Comparison of ENCODE assay signal across 8 cellular contexts in the genomic region with DNA sequence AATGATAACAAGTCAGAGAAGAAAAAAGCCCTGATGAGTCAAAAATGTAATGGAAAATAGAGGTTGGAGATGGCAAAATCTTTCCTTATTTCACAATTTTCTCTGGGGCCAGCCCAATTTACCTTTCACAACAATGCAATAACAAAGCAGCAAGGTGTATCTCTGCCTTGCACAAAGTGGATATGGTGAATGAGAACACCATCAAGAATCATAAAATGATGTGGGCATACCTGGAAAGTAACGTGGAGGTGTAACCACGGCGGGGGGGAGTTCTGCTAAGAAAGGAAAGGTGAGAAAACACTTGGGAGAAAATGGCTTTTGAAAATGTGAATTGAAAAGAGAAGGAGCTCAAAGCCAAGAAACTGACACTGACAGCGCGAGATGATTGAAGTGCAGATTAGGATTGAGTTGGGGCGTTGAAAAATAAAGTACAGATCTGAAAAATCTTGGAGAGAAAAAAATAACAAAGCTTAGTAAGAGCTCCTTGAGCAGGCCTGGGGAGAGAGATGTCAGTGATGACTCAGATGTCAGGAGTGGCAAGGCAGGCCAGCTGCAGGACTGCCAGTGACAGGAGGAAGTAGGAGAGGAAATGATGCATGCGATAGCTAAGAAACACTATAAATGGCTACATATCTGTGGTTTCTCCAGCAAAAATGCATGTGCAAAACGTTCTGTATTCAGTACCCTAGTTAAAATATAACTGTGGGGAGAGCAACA. TPM values are rescaled to one million over a fixed set of nuclear protein-coding genes. Genes with fewer than 3 reads are reported as not detected.
DNase-seq lines count a peak whose midpoint lies in the region; ATAC-seq, FAIRE-seq and TF ChIP-seq lines count a peak whose summit lies in the region.

No MANE protein-coding gene starts in this region.

- no peak overlapping the region for H2AFZ ChIP-seq in GM12878 (ENCODE audit: control insufficient read depth, low read depth, low read length)

- SMC1A ChIA-PET in GM12878 (lab: Charles Lee; ENCODE audit: uncharacterized antibody, unreplicated experiment) = interaction anchor here (0.7 to 22.4 kb wide), 13 partner anchors 9 to 86 kb away, joined by 3 to 434 read pairs (median 5); a partner anchor contains a TSS

- POLR2A ChIA-PET in GM12878 (lab: Charles Lee) = interaction anchor here (0.7 to 8.6 kb wide), 10 partner anchors 9 to 194 kb away, joined by 3 to 85 read pairs (median 8); a partner anchor contains a TSS

- CTCF ChIA-PET in GM12878 (lab: Yijun Ruan, JAX) = interaction anchor here (0.9 to 4.1 kb wide), 8 partner anchors 12 to 86 kb away, joined by 3 to 36 read pairs (median 12); a partner anchor contains a TSS

- TF ChIP-seq RAD21 in GM12878 (IDR thresholded peaks at IDR 0.05; ENCODE audit: insufficient read depth, low read depth, low read length) = peak; percentile 16; the same call in 1 of the 2 replicates

- H3K79me2 ChIP-seq in GM12878 (ENCODE audit: control insufficient read depth, insufficient read depth, low read length) = peaks cover 88% of the 10 kb centered on the region

- DNase-seq in COLO668 (lab: John Stamatoyannopoulos, UW; ENCODE audit: unreplicated experiment) (peak; percentile 24), GM20000 (ENCODE audit: low spot score) (peak; percentile 76), HPDE6-E6E7 (ENCODE audit: extremely low spot score) (peak; percentile 96), T-helper 1 cell (peak; percentile 21 to 92 (median 48)), GM12878 (ENCODE audit: low read depth, low spot score) (peak; percentile 88), islet precursor cell (peak; percentile 92), NCI-H1436 (lab: John Stamatoyannopoulos, UW) (no peak)
- peak; percentile 77 for DNase-seq in stimulated activated CD4-positive, alpha-beta T cell treated with anti-CD3 and anti-CD28 coated beads, Interleukin-1b, Interleukin-23, amount 100 ng/mL, for 48 hours

- in situ Hi-C loops in GM12878 (cut with MboI) = no loop called here

- H3K27ac ChIP-seq in GM12878 (ENCODE audit: control insufficient read depth, insufficient read depth) = peak overlapping the region; percentile 93

- peak; percentile 97 for FAIRE-seq in GM12878 (lab: Jason Lieb, UNC)

- BruUV-seq in GM12878 (replicated peaks; lab: Mats Ljungman, UMichigan) = TSS peak; percentile 72

- peak overlapping the region; percentile 61 for H3K9ac ChIP-seq in GM12878 (ENCODE audit: control insufficient read depth, insufficient read depth, low read length)

- no peaks in the 10 kb centered on the region; the same call in 1 of the 3 replicates for H3K9me3 ChIP-seq in GM12878 (replicated peaks; ENCODE audit: control insufficient read depth, insufficient read depth, low read length)

- peak overlapping the region; percentile 30; the same call in 1 of the 2 replicates for H3K4me3 ChIP-seq in GM12878

- H3K36me3 ChIP-seq in GM12878 (ENCODE audit: control insufficient read depth in 2 of 2, insufficient read depth in 2 of 2, low read length in 1 of 2) = 0 out of 4 replicates have a peak, but pooled peaks cover 0 to 13% of the 10 kb centered on the region in 2 experiments

- no peaks in the 10 kb centered on the region for H3K27me3 ChIP-seq in GM12878 (replicated peaks in 1 of 2; ENCODE audit: control insufficient read depth in 2 of 2, insufficient read depth in 2 of 2, low read length in 1 of 2)

- intact Hi-C loops in GM12878 (cut with micrococcal nuclease; ENCODE audit: unreplicated experiment) = loop anchor here (1.0 to 2.0 kb wide), 2 partner anchors 11 to 17 kb away; no protein-coding TSS in a partner anchor

- no peak for TF ChIP-seq CTCF in GM20000 (IDR thresholded peaks at IDR 0.05; ENCODE audit: extremely low read depth, missing control alignments)
- TF ChIP-seq CTCF in GM12878 (IDR thresholded peaks at IDR 0.05 in 2 of 3, conservative IDR thresholded peaks at IDR 0.05 in 1 of 3; ENCODE audit: control insufficient read depth in 2 of 3, extremely low read depth in 1 of 3, insufficient read depth in 1 of 3, low read depth in 3 of 3, low read length in 3 of 3) = no peak

- peak; percentile 38; the same call in 1 of the 2 replicates for TF ChIP-seq POLR2A in GM12878 (IDR thresholded peaks at IDR 0.05; ENCODE audit: low read depth, low read length)

- H3K4me2 ChIP-seq in GM12878 (ENCODE audit: control insufficient read depth, insufficient read depth) = peak overlapping the region; percentile 81

- TF ChIP-seq EP300 in GM12878 (IDR thresholded peaks at IDR 0.05; ENCODE audit: borderline replicate concordance in 1 of 2, control insufficient read depth in 1 of 2, low read depth in 2 of 2, low read length in 2 of 2) = peak; percentile 97 to 98

- no peaks in the 10 kb centered on the region for H4K20me1 ChIP-seq in GM12878 (ENCODE audit: control insufficient read depth, insufficient read depth)

- RAD21 ChIA-PET in GM12878 (lab: Charles Lee; ENCODE audit: unreplicated experiment) = interaction anchor here (0.8 to 8.5 kb wide), 13 partner anchors 10 to 86 kb away, joined by 3 to 138 read pairs (median 5); a partner anchor contains a TSS

- under 1% methylated on average over 8 of the region's 8 CpGs for WGBS in GM12878 (ENCODE audit: insufficient coverage, insufficient replicate concordance, low lambda C conversion rate, missing lambda C conversion rate)

- ATAC-seq in GM12878 = peak; percentile 90

- H3K4me1 ChIP-seq in GM12878 (ENCODE audit: control insufficient read depth, insufficient read depth, low read length) = peaks cover 48% of the 10 kb centered on the region

TF ChIP-seq in GM12878, 131 proteins besides CTCF, POLR2A, EP300 and RAD21 (continues in another document):
- TF ChIP-seq ESRRA (IDR thresholded peaks at IDR 0.05; ENCODE audit: low read length) (no peak), EED (IDR thresholded peaks at IDR 0.05; ENCODE audit: low read depth) (peak; percentile 98), KLF5 (IDR thresholded peaks at IDR 0.05; ENCODE audit: partially characterized antibody) (no peak), MEF2B (IDR thresholded peaks at IDR 0.05; ENCODE audit: partially characterized antibody, poor library complexity, severe bottlenecking) (peak; percentile 99), SPI1 (IDR thresholded peaks at IDR 0.05; ENCODE audit: borderline replicate concordance, insufficient read depth, low read depth, low read length) (peak; percentile 86), JUNB (IDR thresholded peaks at IDR 0.05) (peak; percentile 85), POU2F2 (IDR thresholded peaks at IDR 0.05; ENCODE audit: borderline replicate concordance, low read depth, low read length) (peak; percentile 91)
- TF ChIP-seq, protein P1, sequence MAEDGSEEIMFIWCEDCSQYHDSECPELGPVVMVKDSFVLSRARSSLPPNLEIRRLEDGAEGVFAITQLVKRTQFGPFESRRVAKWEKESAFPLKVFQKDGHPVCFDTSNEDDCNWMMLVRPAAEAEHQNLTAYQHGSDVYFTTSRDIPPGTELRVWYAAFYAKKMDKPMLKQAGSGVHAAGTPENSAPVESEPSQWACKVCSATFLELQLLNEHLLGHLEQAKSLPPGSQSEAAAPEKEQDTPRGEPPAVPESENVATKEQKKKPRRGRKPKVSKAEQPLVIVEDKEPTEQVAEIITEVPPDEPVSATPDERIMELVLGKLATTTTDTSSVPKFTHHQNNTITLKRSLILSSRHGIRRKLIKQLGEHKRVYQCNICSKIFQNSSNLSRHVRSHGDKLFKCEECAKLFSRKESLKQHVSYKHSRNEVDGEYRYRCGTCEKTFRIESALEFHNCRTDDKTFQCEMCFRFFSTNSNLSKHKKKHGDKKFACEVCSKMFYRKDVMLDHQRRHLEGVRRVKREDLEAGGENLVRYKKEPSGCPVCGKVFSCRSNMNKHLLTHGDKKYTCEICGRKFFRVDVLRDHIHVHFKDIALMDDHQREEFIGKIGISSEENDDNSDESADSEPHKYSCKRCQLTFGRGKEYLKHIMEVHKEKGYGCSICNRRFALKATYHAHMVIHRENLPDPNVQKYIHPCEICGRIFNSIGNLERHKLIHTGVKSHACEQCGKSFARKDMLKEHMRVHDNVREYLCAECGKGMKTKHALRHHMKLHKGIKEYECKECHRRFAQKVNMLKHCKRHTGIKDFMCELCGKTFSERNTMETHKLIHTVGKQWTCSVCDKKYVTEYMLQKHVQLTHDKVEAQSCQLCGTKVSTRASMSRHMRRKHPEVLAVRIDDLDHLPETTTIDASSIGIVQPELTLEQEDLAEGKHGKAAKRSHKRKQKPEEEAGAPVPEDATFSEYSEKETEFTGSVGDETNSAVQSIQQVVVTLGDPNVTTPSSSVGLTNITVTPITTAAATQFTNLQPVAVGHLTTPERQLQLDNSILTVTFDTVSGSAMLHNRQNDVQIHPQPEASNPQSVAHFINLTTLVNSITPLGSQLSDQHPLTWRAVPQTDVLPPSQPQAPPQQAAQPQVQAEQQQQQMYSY (CRISPR knock-in tag; IDR thresholded peaks at IDR 0.05) = peak; percentile 35; the same call in 1 of the 2 replicates

RNA-seq across cellular contexts. Expression of a gene that starts 26.2 kb away (rescaled TPM):
- total RNA-seq in GM12878 (2013; cell fraction: nucleolus; rRNA removed) = 71.9 and 73.5 TPM in 2 replicates
- total RNA-seq in GM12878 (2014; rRNA removed) = 32.4 and 39.0 TPM in 2 replicates
- total RNA-seq in GM12878 (2014; rRNA removed; fragmentation: Illumina TruSeq; extraction: Trizol) = 52.1 and 52.2 TPM in 2 replicates
- total RNA-seq in GM12878 (2021) = 32.3 and 35.0 TPM in 2 replicates
- 11.8 TPM for polyA plus RNA-seq in GM12878 (2011; ENCODE audit: low read depth)
- polyA plus RNA-seq in GM12878 (2011; rRNA removed) = 37.7 and 62.0 TPM in 2 replicates
- 12.4 and 14.5 TPM in 2 replicates for polyA plus RNA-seq in GM12878 (2011; cell fraction: cytosol; rRNA removed)
- 14.1 and 17.3 TPM in 2 replicates for polyA plus RNA-seq in GM12878 (2011; cell fraction: nucleus; rRNA removed)
- polyA plus RNA-seq in GM12878 (2012) = 20.8 and 37.4 TPM in 2 replicates
- polyA plus RNA-seq in GM12878 (2014; fragmentation: Illumina TruSeq; extraction: Trizol) = 37.5 and 45.8 TPM in 2 replicates
- polyA plus RNA-seq in GM12878 (2014; fragmentation: Nextera tagmentation; extraction: Ambion mirVana) = 10 to 100 TPM; 24.9 to 28.0 TPM
- 14.8 and 18.2 TPM in 2 replicates for polyA plus RNA-seq in GM12878 (2014; rRNA removed)
- polyA plus RNA-seq in GM12878 (2016; fragmentation: Nextera tagmentation; extraction: Ambion mirVana) = 10 to 100 TPM; 29.7 to 31.1 TPM
- polyA minus RNA-seq in GM12878 (2011; rRNA and poly(A)+ RNA removed) = 37.0 and 39.1 TPM in 2 replicates
- polyA minus RNA-seq in GM12878 (2011; cell fraction: cytosol; rRNA and poly(A)+ RNA removed) = 17.6 and 19.8 TPM in 2 replicates
- 38.1 and 42.7 TPM in 2 replicates for polyA minus RNA-seq in GM12878 (2011; cell fraction: nucleus; rRNA and poly(A)+ RNA removed)
